Comparison of ENCODE assay signal across 11 cellular contexts in the genomic region with DNA sequence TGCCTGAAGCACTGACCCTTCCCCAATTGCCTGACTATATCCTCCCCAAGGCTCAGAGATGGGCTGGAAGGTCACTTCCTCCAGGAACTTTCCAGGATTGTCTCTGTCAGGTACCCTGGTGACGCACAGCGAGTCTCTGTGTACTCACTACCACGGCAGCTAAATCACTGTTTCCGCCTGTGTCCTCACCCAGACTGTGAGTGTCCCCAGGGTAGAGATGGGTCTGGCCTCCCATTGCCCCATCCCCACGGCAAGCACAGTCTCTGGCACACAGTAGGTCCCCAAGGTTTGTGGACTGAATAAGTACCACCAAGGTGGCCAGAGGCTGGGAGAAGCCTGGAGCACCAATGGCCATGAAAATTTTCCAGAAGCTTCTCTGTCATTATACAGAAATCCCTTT.
A peak's percentile ranks its signal among the peaks of the same experiment; 100 is the strongest.
DNase-seq lines count a peak whose midpoint lies in the region; ATAC-seq, FAIRE-seq and TF ChIP-seq lines count a peak whose summit lies in the region.
"Had no signal": no experiment of that assay in that cellular context is flagged by ENCODE, and none has a peak within 500 bp of the region (broad histone marks: within the 10 kb centered on the region; RNA-seq: fewer than 3 reads in every experiment).

No MANE protein-coding gene starts in this region.

- H3K4me3 Mint-ChIP-seq in CD4-positive, alpha-beta T cell: no peak overlapping the region
- H3K4me3 Mint-ChIP-seq in activated naive CD8-positive, alpha-beta T cell treated with anti-CD3 and anti-CD28 coated beads, Interleukin-2, amount 50 U/mL, for 24 hours: peak overlapping the region; percentile 74
- peak overlapping the region; percentile 78 for H3K4me3 Mint-ChIP-seq in natural killer cell treated with Interleukin-12 subunit alpha and Interleukin-12 subunit beta and Interleukin-15 and Interleukin-18, amount 100 ng/mL, for 72 hours

- FAIRE-seq in GM19239 (lab: Jason Lieb, UNC): peak; percentile 59

- no peaks in the 10 kb centered on the region for H3K9me3 ChIP-seq in CD4-positive, alpha-beta T cell (ENCODE audit: control insufficient read depth, low read length)
- H3K9me3 ChIP-seq: Caco-2 had no signal

- in situ Hi-C loops in KBM-7 (cut with MboI; ENCODE audit: low pct_unique_long_range_greater_than_20kb, low sequenced_read_pairs): no loop called here

- H3K36me3 Mint-ChIP-seq in CD4-positive, alpha-beta T cell (ENCODE audit: low read depth): no peaks in the 10 kb centered on the region
- peaks cover 2% of the 10 kb centered on the region for H3K36me3 Mint-ChIP-seq in activated naive CD8-positive, alpha-beta T cell treated with anti-CD3 and anti-CD28 coated beads, Interleukin-2, amount 50 U/mL, for 24 hours (ENCODE audit: low read depth)
- H3K36me3 Mint-ChIP-seq in natural killer cell treated with Interleukin-12 subunit alpha and Interleukin-12 subunit beta and Interleukin-15 and Interleukin-18, amount 100 ng/mL, for 72 hours: no peaks in the 10 kb centered on the region

- peak overlapping the region; percentile 99 for H3K27ac ChIP-seq in CD4-positive, alpha-beta T cell (ENCODE audit: low read depth, low read length)

- H3K27ac Mint-ChIP-seq in CD4-positive, alpha-beta T cell: peak overlapping the region; percentile 91
- H3K27ac Mint-ChIP-seq in activated naive CD8-positive, alpha-beta T cell treated with anti-CD3 and anti-CD28 coated beads, Interleukin-2, amount 50 U/mL, for 24 hours: peak overlapping the region; percentile 91
- H3K27ac Mint-ChIP-seq in natural killer cell treated with Interleukin-12 subunit alpha and Interleukin-12 subunit beta and Interleukin-15 and Interleukin-18, amount 100 ng/mL, for 72 hours: peak overlapping the region; percentile 98 to 99

- no peaks in the 10 kb centered on the region for H3K27me3 ChIP-seq in CD4-positive, alpha-beta T cell (ENCODE audit: control insufficient read depth, insufficient read depth, low read length)

- CTCF ChIA-PET in CD4-positive, alpha-beta T cell (lab: Charles Lee): interaction anchor here (2.8 to 4.3 kb wide), 2 partner anchors 8 to 14 kb away, joined by 15 to 35 read pairs; no protein-coding TSS in a partner anchor

- no peaks in the 10 kb centered on the region for H3K27me3 Mint-ChIP-seq in CD4-positive, alpha-beta T cell
- no peaks in the 10 kb centered on the region for H3K27me3 Mint-ChIP-seq in activated naive CD8-positive, alpha-beta T cell treated with anti-CD3 and anti-CD28 coated beads, Interleukin-2, amount 50 U/mL, for 24 hours
- no peaks in the 10 kb centered on the region for H3K27me3 Mint-ChIP-seq in natural killer cell treated with Interleukin-12 subunit alpha and Interleukin-12 subunit beta and Interleukin-15 and Interleukin-18, amount 100 ng/mL, for 72 hours

- no peak for ATAC-seq in CD4-positive, alpha-beta T cell (ENCODE audit: poor library complexity)
- no peak for ATAC-seq in activated naive CD8-positive, alpha-beta T cell treated with anti-CD3 and anti-CD28 coated beads, Interleukin-2, amount 50 U/mL, for 24 hours
- ATAC-seq in natural killer cell treated with Interleukin-12 subunit alpha and Interleukin-12 subunit beta and Interleukin-15 and Interleukin-18, amount 100 ng/mL, for 72 hours: no peak
- ATAC-seq in GM21367 (IDR thresholded peaks at IDR 0.05; ENCODE audit: unreplicated experiment) (no peak), HG03175 (IDR thresholded peaks at IDR 0.05; ENCODE audit: unreplicated experiment) (no peak)
- ATAC-seq: sciatic nerve had no signal

- TF ChIP-seq CTCF in CD4-positive, alpha-beta T cell (IDR thresholded peaks at IDR 0.05): no peak

- intact Hi-C loops in CD4-positive, alpha-beta T cell (cut with DNase I, micrococcal nuclease): loop anchor here (1.0 to 5.0 kb wide), 3 partner anchors 8 to 59 kb away; no protein-coding TSS in a partner anchor

- peaks cover 76% of the 10 kb centered on the region for H3K4me1 Mint-ChIP-seq in CD4-positive, alpha-beta T cell (ENCODE audit: low read depth)
- peaks cover 95% of the 10 kb centered on the region for H3K4me1 Mint-ChIP-seq in activated naive CD8-positive, alpha-beta T cell treated with anti-CD3 and anti-CD28 coated beads, Interleukin-2, amount 50 U/mL, for 24 hours
- H3K4me1 Mint-ChIP-seq in natural killer cell treated with Interleukin-12 subunit alpha and Interleukin-12 subunit beta and Interleukin-15 and Interleukin-18, amount 100 ng/mL, for 72 hours (ENCODE audit: low read depth in 2 of 2): peaks cover 73 to 82% of the 10 kb centered on the region in 2 donors

- POLR2A ChIA-PET in CD4-positive, alpha-beta T cell (lab: Charles Lee): interaction anchor here (0.7 to 3.2 kb wide), 7 partner anchors 11 to 176 kb away, joined by 3 to 100 read pairs (median 8); partner anchors contain the start of gene RUNX3

- no peaks in the 10 kb centered on the region for H3K9me3 Mint-ChIP-seq in CD4-positive, alpha-beta T cell
- H3K9me3 Mint-ChIP-seq in activated naive CD8-positive, alpha-beta T cell treated with anti-CD3 and anti-CD28 coated beads, Interleukin-2, amount 50 U/mL, for 24 hours: no peaks in the 10 kb centered on the region
- no peaks in the 10 kb centered on the region for H3K9me3 Mint-ChIP-seq in natural killer cell treated with Interleukin-12 subunit alpha and Interleukin-12 subunit beta and Interleukin-15 and Interleukin-18, amount 100 ng/mL, for 72 hours

- no peak for DNase-seq in CD4-positive, alpha-beta T cell
- DNase-seq in GM19239 (ENCODE audit: insufficient read length, low spot score) (no peak), KBM-7 (no peak)
- no peak for DNase-seq in activated naive CD8-positive, alpha-beta T cell treated with anti-CD3 and anti-CD28 coated beads, Interleukin-2, amount 50 U/mL, for 24 hours
- no peak for DNase-seq in natural killer cell treated with Interleukin-12 subunit alpha and Interleukin-12 subunit beta and Interleukin-15 and Interleukin-18, amount 100 ng/mL, for 72 hours (ENCODE audit: low spot score)
- DNase-seq: Caco-2, foreskin melanocyte, islet precursor cell had no signal
